ENCODE assay signal across 27 cellular contexts in genomic region chr4:3522326-3522640, GRCh38. TPM values are rescaled to one million over a fixed set of nuclear protein-coding genes. Genes with fewer than 3 reads are reported as not detected.
"Had no signal": no experiment of that assay in that cellular context is flagged by ENCODE, and none has a peak within 500 bp of the region (broad histone marks: within the 10 kb centered on the region; RNA-seq: fewer than 3 reads in every experiment).

No MANE protein-coding gene starts in this region.

- H3K9me3 ChIP-seq: gastrocnemius medialis, heart left ventricle, left lung, psoas muscle, stomach, thyroid gland had no signal

- H3K27ac ChIP-seq: epithelial cell of prostate, gastrocnemius medialis, heart left ventricle, hepatocyte, left lung, psoas muscle, skin epidermis, stomach, thyroid gland had no signal

- H3K4me3 Mint-ChIP-seq: naive thymus-derived CD4-positive, alpha-beta T cell; nephron progenitor cell; stimulated activated naive B cell treated with anti-CD40 and anti-IgM and Interleukin-4, amounts not matched to agents 10 μg/mL and 1 μg/mL and 100 μg/mL, for 72 hours had no signal

- ATAC-seq: esophagus mucosa; gastrocnemius medialis; heart left ventricle; left cardiac atrium; left lung; naive thymus-derived CD4-positive, alpha-beta T cell; psoas muscle; right cardiac atrium; stimulated activated naive B cell treated with anti-CD40 and anti-IgM and Interleukin-4, amounts not matched to agents 10 μg/mL and 1 μg/mL and 100 μg/mL, for 72 hours had no signal

- H3K27me3 ChIP-seq: gastrocnemius medialis, heart left ventricle, hepatocyte, left lung, stomach, thyroid gland had no signal

- H3K27me3 Mint-ChIP-seq: naive thymus-derived CD4-positive, alpha-beta T cell; stimulated activated naive B cell treated with anti-CD40 and anti-IgM and Interleukin-4, amounts not matched to agents 10 μg/mL and 1 μg/mL and 100 μg/mL, for 72 hours had no signal

- H3K4me2 ChIP-seq: hepatocyte had no signal

- DNase-seq: cortex of kidney; foreskin fibroblast; gastrocnemius medialis; mammary epithelial cell; mesendoderm; midbrain; naive thymus-derived CD4-positive, alpha-beta T cell; nephron progenitor cell; nucleus accumbens; stimulated activated CD4-positive, alpha-beta T cell treated with anti-CD3 and anti-CD28 coated beads, Interleukin-15, amount 100 ng/mL, for 24 hours; stimulated activated CD4-positive, alpha-beta T cell treated with anti-CD3 and anti-CD28 coated beads, Interleukin-2, amount 100 ng/mL, for 48 hours; stimulated activated naive B cell treated with anti-CD40 and anti-IgM and Interleukin-4, amounts not matched to agents 10 μg/mL and 1 μg/mL and 100 μg/mL, for 72 hours; stomach; thyroid gland; trophoblast cell had no signal

- H3K9me3 Mint-ChIP-seq: nephron progenitor cell; stimulated activated naive B cell treated with anti-CD40 and anti-IgM and Interleukin-4, amounts not matched to agents 10 μg/mL and 1 μg/mL and 100 μg/mL, for 72 hours had no signal

- H3K27ac Mint-ChIP-seq: naive thymus-derived CD4-positive, alpha-beta T cell; nephron progenitor cell; stimulated activated naive B cell treated with anti-CD40 and anti-IgM and Interleukin-4, amounts not matched to agents 10 μg/mL and 1 μg/mL and 100 μg/mL, for 72 hours had no signal

- H3K4me1 ChIP-seq: gastrocnemius medialis, psoas muscle, thyroid gland had no signal

- H3K4me3 ChIP-seq: gastrocnemius medialis, heart left ventricle, hepatocyte, left lung, psoas muscle, skin epidermis, stomach, thyroid gland had no signal

- H2AFZ ChIP-seq: hepatocyte had no signal

RNA-seq across cellular contexts. Expression of gene DOK7, which starts 59.2 kb away (rescaled TPM):
- total RNA-seq: dermis microvascular lymphatic vessel endothelial cell; naive thymus-derived CD4-positive, alpha-beta T cell; osteocyte; subcutaneous adipose tissue had no signal
